In the genomic region with DNA sequence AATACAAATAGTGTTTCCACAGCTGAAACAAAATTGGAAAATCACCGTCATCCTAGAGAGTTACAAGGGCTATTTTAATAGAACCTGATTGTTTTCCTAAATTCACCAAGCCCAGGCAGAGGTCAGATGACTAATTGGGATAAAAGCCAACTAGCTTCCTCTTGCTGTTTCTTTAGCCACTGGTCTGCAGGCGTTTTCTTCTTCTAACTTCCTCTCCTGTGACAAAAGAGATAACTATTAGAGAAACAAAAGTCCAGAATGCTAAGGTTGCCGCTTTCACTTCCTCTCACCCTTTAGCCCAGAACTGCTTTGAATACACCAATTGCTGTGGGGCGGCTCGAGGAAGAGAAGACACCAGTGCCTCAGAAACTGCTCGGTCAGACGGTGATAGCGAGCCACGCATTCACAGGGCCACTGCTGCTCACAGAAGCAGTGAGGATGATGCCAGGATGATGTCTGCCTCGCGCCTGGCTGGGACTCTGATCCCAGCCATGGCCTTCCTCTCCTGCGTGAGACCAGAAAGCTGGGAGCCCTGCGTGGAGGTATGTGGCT, we compare ENCODE assay signal across 8 cellular contexts. TPM values are rescaled to one million over a fixed set of nuclear protein-coding genes. Genes with fewer than 3 reads are reported as not detected.
DNase-seq lines count a peak whose midpoint lies in the region; ATAC-seq and TF ChIP-seq lines count a peak whose summit lies in the region.

TSS of gene TLR4 (plus strand) at position 380 of the 552 bp plus-strand sequence. CDS start at position 450, 70 bp downstream.

- no peaks in the 10 kb centered on the region for H3K27me3 ChIP-seq in uterus

- H3K4me3 ChIP-seq in epithelial cell of esophagus (ENCODE audit: low read length) (no peak within 1 kb of the TSS), uterus (peak within 1 kb of the TSS; percentile 30 to 34)

- no peaks in the 10 kb centered on the region for H3K4me1 ChIP-seq in uterus

- DNase-seq in activated CD4-positive, CD25-positive, alpha-beta regulatory T cell treated with anti-CD3 and anti-CD28 coated beads, Interleukin-2, amount 50 U/mL, for 72 hours, result no peak
- DNase-seq in RPMI7951 (ENCODE audit: low read depth) (peak; percentile 85), epithelial cell of esophagus (ENCODE audit: low read depth) (peak; percentile 4), myocyte (ENCODE audit: low read depth) (peak; percentile 74), uterus (peak; percentile 39 to 51), ecto neural progenitor cell (ENCODE audit: low spot score) (no peak)

- intact Hi-C loops in uterus (cut with DNase I; ENCODE audit: low total_unique reads), result no loop called here

- H3K9me3 ChIP-seq in uterus, result no peaks in the 10 kb centered on the region

- TF ChIP-seq POLR2A in uterus (IDR thresholded peaks at IDR 0.05), result peak; percentile 16 to 33

- peak within 1 kb of the TSS; percentile 68 to 90 for H3K27ac ChIP-seq in uterus

- no peaks in the 10 kb centered on the region for H3K36me3 ChIP-seq in uterus

- ATAC-seq in activated CD4-positive, CD25-positive, alpha-beta regulatory T cell treated with anti-CD3 and anti-CD28 coated beads, Interleukin-2, amount 50 U/mL, for 24 hours, result peak; percentile 60 to 65
- peak; percentile 98 for ATAC-seq in HG03045 (IDR thresholded peaks at IDR 0.05; ENCODE audit: unreplicated experiment)

- TF ChIP-seq CTCF in epithelial cell of esophagus (IDR thresholded peaks at IDR 0.05; ENCODE audit: insufficient read depth, low read depth, low read length, missing control alignments) (no peak), uterus (IDR thresholded peaks at IDR 0.05) (no peak)

RNA-seq across cellular contexts. Expression of gene TLR4, which starts in this region (rescaled TPM):
- 15.9 and 21.0 TPM in 2 replicates for total RNA-seq in RPMI7951 (2014; rRNA removed; shearing (Covaris generic))
- total RNA-seq in myocyte (7.9 and 11.9 TPM in 2 replicates), uterus (10 to 100 TPM; 18.6 to 29.5 (median 26.8) TPM)
- polyA plus RNA-seq in myocyte (2012), result 6.0 TPM

Comparison
In these comparisons a context has a peak if more than half of its experiments do, and no peak if none do; other contexts are left out.
1. DNase-seq: peak in RPMI7951 (single experiment), epithelial cell of esophagus (single experiment), myocyte (single experiment) and uterus (2 of 2); none in activated CD4-positive, CD25-positive, alpha-beta regulatory T cell treated with anti-CD3 and anti-CD28 coated beads, Interleukin-2, amount 50 U/mL, for 72 hours (single experiment) and ecto neural progenitor cell (single experiment).